In the genomic region with DNA sequence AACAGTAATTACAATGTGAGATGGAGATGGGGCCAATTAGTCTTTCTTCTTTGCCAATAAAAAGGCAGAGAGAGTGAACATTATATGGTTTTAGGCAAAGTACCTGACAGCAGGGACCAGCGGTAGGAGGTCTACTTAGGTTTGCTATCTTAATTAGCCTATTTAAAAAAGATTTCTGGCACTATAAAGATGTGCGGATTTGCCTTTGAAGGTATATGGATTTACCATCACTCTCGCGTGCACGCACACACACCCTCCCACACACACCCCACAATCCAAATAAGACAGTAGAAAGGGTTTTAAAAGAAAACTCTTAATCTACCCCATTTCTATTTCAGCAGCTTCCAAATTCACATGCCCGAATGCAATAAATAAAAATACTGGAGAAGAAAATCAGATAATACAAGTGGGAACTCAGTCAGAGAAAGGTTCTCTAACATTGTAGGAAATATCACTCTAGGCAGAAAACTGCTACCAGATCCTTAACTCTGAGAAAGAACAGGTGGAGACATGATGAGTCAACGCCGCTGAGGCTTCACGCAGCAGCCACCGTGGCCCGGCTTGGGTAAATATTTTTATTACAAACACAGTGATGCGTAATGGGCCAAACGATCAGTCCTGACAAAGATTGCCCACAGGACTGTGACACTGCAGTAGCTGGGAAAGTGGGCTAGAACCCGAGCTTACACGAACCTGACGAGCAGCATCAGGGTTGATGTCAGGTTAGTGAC, we compare ENCODE assay signal across 10 cellular contexts.
DNase-seq lines count a peak whose midpoint lies in the region; ATAC-seq and TF ChIP-seq lines count a peak whose summit lies in the region.
"Had no signal": no experiment of that assay in that cellular context is flagged by ENCODE, and none has a peak within 500 bp of the region (broad histone marks: within the 10 kb centered on the region; RNA-seq: fewer than 3 reads in every experiment).

No MANE protein-coding gene starts in this region.

- H3K9me3 Mint-ChIP-seq in activated CD8-positive, alpha-beta T cell treated with anti-CD3 and anti-CD28 coated beads for 36 hours, result no peaks in the 10 kb centered on the region

- ATAC-seq in activated CD8-positive, alpha-beta T cell treated with anti-CD3 and anti-CD28 coated beads for 36 hours, result no peak

- H3K27ac ChIP-seq in SJSA1, result no peak overlapping the region
- peak overlapping the region; percentile 0 for H3K27ac ChIP-seq in urinary bladder (ENCODE audit: low read depth)
- H3K27ac ChIP-seq: cardiac muscle cell, neutrophil had no signal

- H3K27me3 Mint-ChIP-seq in activated CD8-positive, alpha-beta T cell treated with anti-CD3 and anti-CD28 coated beads for 36 hours, result no peaks in the 10 kb centered on the region

- POLR2A ChIA-PET in activated CD8-positive, alpha-beta T cell treated with anti-CD3 and anti-CD28 coated beads for 36 hours (lab: Charles Lee), result no interaction called here

- H3K27ac Mint-ChIP-seq in activated CD8-positive, alpha-beta T cell treated with anti-CD3 and anti-CD28 coated beads for 36 hours, result no peak overlapping the region

- H3K4me1 Mint-ChIP-seq in activated CD8-positive, alpha-beta T cell treated with anti-CD3 and anti-CD28 coated beads for 36 hours (ENCODE audit: low read depth), result no peaks in the 10 kb centered on the region

- no peak overlapping the region for H3K4me3 Mint-ChIP-seq in activated CD8-positive, alpha-beta T cell treated with anti-CD3 and anti-CD28 coated beads for 36 hours

- no peak for TF ChIP-seq CTCF in activated CD8-positive, alpha-beta T cell treated with anti-CD3 and anti-CD28 coated beads for 36 hours (IDR thresholded peaks at IDR 0.05)

- WGBS in urinary bladder, result 30% methylated on average over 16 of the region's 16 CpGs

- CTCF ChIA-PET in activated CD8-positive, alpha-beta T cell treated with anti-CD3 and anti-CD28 coated beads for 36 hours (lab: Charles Lee), result no interaction called here

- no peaks in the 10 kb centered on the region for H3K36me3 Mint-ChIP-seq in activated CD8-positive, alpha-beta T cell treated with anti-CD3 and anti-CD28 coated beads for 36 hours (ENCODE audit: low read depth)

- no peaks in the 10 kb centered on the region; the same call in 1 of the 2 replicates for H3K27me3 ChIP-seq in SJSA1 (replicated peaks)
- H3K27me3 ChIP-seq: cardiac muscle cell, neutrophil had no signal

- intact Hi-C loops in activated CD8-positive, alpha-beta T cell treated with anti-CD3 and anti-CD28 coated beads for 36 hours (cut with micrococcal nuclease), result no loop called here

- no peaks in the 10 kb centered on the region for H3K9me3 ChIP-seq in SJSA1 (replicated peaks)
- H3K9me3 ChIP-seq: neutrophil had no signal

- H3K4me3 ChIP-seq in SJSA1, result no peak overlapping the region
- no peak overlapping the region for H3K4me3 ChIP-seq in urinary bladder (ENCODE audit: low read depth, low read length)
- H3K4me3 ChIP-seq: cardiac muscle cell had no signal

- DNase-seq in LoVo (ENCODE audit: low spot score) (peak; percentile 86), SJSA1 (ENCODE audit: low read depth in 1 of 2, low spot score in 2 of 2) (peak; percentile 61 to 74), iris pigment epithelial cell (ENCODE audit: low read depth) (peak; percentile 86), NCI-H1048 (lab: John Stamatoyannopoulos, UW) (no peak), cerebellum (ENCODE audit: low spot score) (no peak)
- no peak for DNase-seq in stimulated activated CD8-positive, alpha-beta memory T cell treated with anti-CD3 and anti-CD28 coated beads, Interleukin-4, amount 100 ng/mL, for 48 hours
- DNase-seq in activated CD8-positive, alpha-beta T cell treated with anti-CD3 and anti-CD28 coated beads for 36 hours, result no peak

- H3K36me3 ChIP-seq in SJSA1, result no peaks in the 10 kb centered on the region
- H3K36me3 ChIP-seq in urinary bladder (ENCODE audit: insufficient read depth), result no peaks in the 10 kb centered on the region
- H3K36me3 ChIP-seq: cardiac muscle cell, neutrophil had no signal

- H3K4me1 ChIP-seq in SJSA1 (replicated peaks), result peaks cover 9% of the 10 kb centered on the region; the same call in 1 of the 2 replicates
- no peaks in the 10 kb centered on the region for H3K4me1 ChIP-seq in urinary bladder (ENCODE audit: insufficient read depth)

Comparison
In these comparisons a context has a peak if more than half of its experiments do, and no peak if none do; other contexts are left out.
1. DNase-seq: peak in LoVo (single experiment), SJSA1 (2 of 2) and iris pigment epithelial cell (single experiment); none in NCI-H1048 (single experiment), stimulated activated CD8-positive, alpha-beta memory T cell treated with anti-CD3 and anti-CD28 coated beads, Interleukin-4, amount 100 ng/mL, for 48 hours (single experiment), cerebellum (single experiment) and activated CD8-positive, alpha-beta T cell treated with anti-CD3 and anti-CD28 coated beads for 36 hours (single experiment).